In genomic region chr5:134845335-134845851, GRCh38 we compare ENCODE assay signal across 8 cellular contexts. TPM values are rescaled to one million over a fixed set of nuclear protein-coding genes. Genes with fewer than 3 reads are reported as not detected.
DNase-seq lines count a peak whose midpoint lies in the region; ATAC-seq and TF ChIP-seq lines count a peak whose summit lies in the region.

No MANE protein-coding gene starts in this region.

- H4K20me1 ChIP-seq in DND-41 (ENCODE audit: insufficient read depth, low read length) (no peaks in the 10 kb centered on the region), OCI-LY3 (ENCODE audit: insufficient read depth, low read length) (no peaks in the 10 kb centered on the region)

- H3K9ac ChIP-seq in DND-41 (ENCODE audit: low read depth, low read length) = peak overlapping the region; percentile 94
- peak overlapping the region; percentile 78 for H3K9ac ChIP-seq in OCI-LY3 (ENCODE audit: low read length)

- H3K36me3 ChIP-seq in DND-41 (ENCODE audit: insufficient read depth, low read length) (peaks cover 32% of the 10 kb centered on the region), OCI-LY3 (replicated peaks; ENCODE audit: low read depth, low read length) (no peaks in the 10 kb centered on the region), ovary (no peaks in the 10 kb centered on the region)

- peaks cover 52% of the 10 kb centered on the region for H3K79me2 ChIP-seq in DND-41 (ENCODE audit: insufficient read depth, low read length)
- peaks cover 49% of the 10 kb centered on the region for H3K79me2 ChIP-seq in OCI-LY3 (ENCODE audit: low read length)

- no peaks in the 10 kb centered on the region for H3K27me3 ChIP-seq in DND-41 (ENCODE audit: insufficient read depth, low read length, poor library complexity)
- no peaks in the 10 kb centered on the region for H3K27me3 ChIP-seq in OCI-LY3 (ENCODE audit: low read depth, low read length)
- no peaks in the 10 kb centered on the region for H3K27me3 ChIP-seq in ovary

- peaks cover 37% of the 10 kb centered on the region for H3K4me1 ChIP-seq in DND-41 (ENCODE audit: insufficient read depth, low read length)
- H3K4me1 ChIP-seq in OCI-LY3 (ENCODE audit: low read length) = peaks cover 12% of the 10 kb centered on the region
- H3K4me1 ChIP-seq in ovary (ENCODE audit: insufficient read depth) = peaks cover 1% of the 10 kb centered on the region

- TF ChIP-seq POLR2A in ovary (IDR thresholded peaks at IDR 0.05) (no peak), GM18505 (IDR thresholded peaks at IDR 0.05; ENCODE audit: borderline replicate concordance, extremely low read depth, insufficient read depth, insufficient read length) (no peak)

- H3K9me3 ChIP-seq in DND-41 (ENCODE audit: insufficient read depth, low read length, severe bottlenecking) (no peaks in the 10 kb centered on the region), OCI-LY3 (ENCODE audit: insufficient read depth, low read length) (no peaks in the 10 kb centered on the region), ovary (no peaks in the 10 kb centered on the region)

- H3K4me3 ChIP-seq in DND-41 (ENCODE audit: low read depth in 1 of 2, low read length in 2 of 2) (peak overlapping the region in 1 of 2 experiments; percentile 86; a peak in 2 of 4 replicates), OCI-LY3 (ENCODE audit: low read length) (peak overlapping the region; percentile 85), ovary (peak overlapping the region; percentile 91)

- H3K4me2 ChIP-seq in DND-41 (ENCODE audit: insufficient read depth, low read length) (peak overlapping the region; percentile 74), OCI-LY3 (ENCODE audit: low read length) (peak overlapping the region; percentile 80)

- H2AFZ ChIP-seq in DND-41 (ENCODE audit: low read depth, low read length) = peak overlapping the region; percentile 72
- H2AFZ ChIP-seq in OCI-LY3 (ENCODE audit: low read depth, low read length) = peak overlapping the region; percentile 38; the same call in 1 of the 2 replicates

- ATAC-seq in DND-41 (ENCODE audit: insufficient read depth, low read depth) (no peak; the same call in 2 of the 3 replicates), GM19452 (IDR thresholded peaks at IDR 0.05; ENCODE audit: unreplicated experiment) (no peak), HG02973 (IDR thresholded peaks at IDR 0.05; ENCODE audit: unreplicated experiment) (no peak), GM18505 (IDR thresholded peaks at IDR 0.05; ENCODE audit: unreplicated experiment) (no peak), HG03439 (IDR thresholded peaks at IDR 0.05; ENCODE audit: unreplicated experiment) (no peak)

- H3K27ac ChIP-seq in DND-41 (ENCODE audit: low read length) = peak overlapping the region; percentile 75
- peak overlapping the region; percentile 76 for H3K27ac ChIP-seq in OCI-LY3 (ENCODE audit: low read length)
- peak overlapping the region; percentile 92 for H3K27ac ChIP-seq in epithelial cell of prostate
- H3K27ac ChIP-seq in ovary = peak overlapping the region; percentile 84

- DNase-seq in DND-41 = no peak
- DNase-seq in epithelial cell of prostate (ENCODE audit: low read depth, low spot score) = no peak
- no peak for DNase-seq in ovary

- intact Hi-C loops in ovary (cut with DNase I) = loop anchor here in 1 of 4 donors (5.0 kb wide), 2 partner anchors 57 to 108 kb away; partner anchors contain the start of gene CAMLG

- 3 to 6% (median 4%) methylated on average over 12 of the region's 12 CpGs for WGBS in ovary, 3 donors

- TF ChIP-seq EP300 in ovary (IDR thresholded peaks at IDR 0.05) = no peak

- TF ChIP-seq CTCF in DND-41 (IDR thresholded peaks at IDR 0.05; ENCODE audit: borderline replicate concordance, extremely low read depth, low read length, poor library complexity, severe bottlenecking) = no peak
- TF ChIP-seq CTCF in OCI-LY3 (IDR thresholded peaks at IDR 0.05; ENCODE audit: low read depth, low read length) = no peak
- TF ChIP-seq CTCF in ovary (IDR thresholded peaks at IDR 0.05) = no peak

RNA-seq across cellular contexts. Expression of gene C5orf24, which starts 0.4 kb away (rescaled TPM):
- total RNA-seq in ovary = 10 to 100 TPM; 34.5 to 46.8 (median 36.8) TPM
- polyA plus RNA-seq in ovary = 10 to 100 TPM; 20.0 to 34.1 TPM

RNA-seq across cellular contexts. Expression of gene TXNDC15, which starts 28.8 kb away (rescaled TPM):
- total RNA-seq in ovary = 10 to 100 TPM; 55.3 to 75.0 (median 70.9) TPM
- 100 to 1,000 TPM in 1 of 2 donors, 10 to 100 TPM in 1; 77.9 to 150 TPM for polyA plus RNA-seq in ovary

RNA-seq across cellular contexts. Expression of gene PCBD2, which starts 59.5 kb away (rescaled TPM):
- 10 to 100 TPM in 3 of 7 donors, 1 to 10 TPM in 4; 5.7 to 13.1 (median 9.5) TPM for total RNA-seq in ovary
- 1 to 10 TPM; 4.5 to 8.2 TPM for polyA plus RNA-seq in ovary
